8 cellular contexts compared by ENCODE assay signal in the genomic region with DNA sequence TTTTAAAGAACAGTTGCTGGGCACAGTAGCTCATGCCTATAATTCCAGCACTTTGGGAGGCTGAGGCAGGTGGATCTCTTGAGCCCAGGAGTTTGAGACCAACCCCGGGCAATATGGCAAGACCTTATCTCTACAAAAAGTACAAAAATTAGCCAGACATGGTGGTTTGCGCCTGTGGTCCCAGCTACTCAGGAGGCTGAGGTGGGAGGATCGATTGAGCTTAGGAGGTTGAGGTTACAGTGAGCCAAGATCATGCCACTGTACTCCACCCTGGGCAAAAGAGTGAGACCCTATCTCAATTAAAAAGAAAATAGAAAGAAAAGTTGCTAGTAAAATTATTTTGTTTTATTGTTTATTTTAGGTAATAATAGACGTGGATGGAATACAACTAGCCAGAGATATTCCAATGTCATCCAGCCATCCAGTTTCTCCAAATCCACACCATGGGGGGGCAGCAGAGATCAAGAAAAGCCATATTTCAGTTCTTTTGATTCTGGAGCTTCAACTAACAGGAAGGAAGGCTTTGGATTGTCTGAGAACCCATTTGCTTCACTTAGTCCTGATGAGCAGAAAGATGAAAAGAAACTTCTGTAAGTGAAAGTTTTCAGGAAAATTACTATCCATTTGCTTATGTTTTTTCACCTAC. TPM values are rescaled to one million over a fixed set of nuclear protein-coding genes. Genes with fewer than 3 reads are reported as not detected.
DNase-seq lines count a peak whose midpoint lies in the region; ATAC-seq and TF ChIP-seq lines count a peak whose summit lies in the region.

No MANE protein-coding gene starts in this region.

- POLR2A ChIA-PET in AG04449 (lab: Yijun Ruan, JAX) = no interaction called here

- H3K36me3 ChIP-seq in body of pancreas (replicated peaks in 1 of 2; ENCODE audit: insufficient read depth in 1 of 2, low read depth in 2 of 2) = peaks cover 0 to 5% of the 10 kb centered on the region in 2 donors

- peaks cover 7% of the 10 kb centered on the region for H3K36me3 Mint-ChIP-seq in stimulated activated memory B cell treated with anti-CD40 and anti-IgM and Interleukin-4, amounts not matched to agents 10 μg/mL and 1 μg/mL and 100 μg/mL, for 72 hours

- CTCF ChIA-PET in AG04449 (lab: Yijun Ruan, JAX) = interaction anchor here (0.6 to 5.6 kb wide), 30 partner anchors 8 to 624 kb away, joined by 3 to 54 read pairs (median 4); a partner anchor contains a TSS

- WGBS in body of pancreas, 2 donors = 76 to 79% methylated on average over 4 of the region's 4 CpGs

- peaks cover 23% of the 10 kb centered on the region for H3K4me1 Mint-ChIP-seq in stimulated activated memory B cell treated with anti-CD40 and anti-IgM and Interleukin-4, amounts not matched to agents 10 μg/mL and 1 μg/mL and 100 μg/mL, for 72 hours

- no peak overlapping the region for H3K4me3 ChIP-seq in AG04449 (ENCODE audit: low read depth, low read length)
- no peak overlapping the region for H3K4me3 ChIP-seq in body of pancreas

- no peaks in the 10 kb centered on the region for H3K9me3 ChIP-seq in body of pancreas

- no peak overlapping the region for H3K4me3 Mint-ChIP-seq in stimulated activated memory B cell treated with anti-CD40 and anti-IgM and Interleukin-4, amounts not matched to agents 10 μg/mL and 1 μg/mL and 100 μg/mL, for 72 hours

- intact Hi-C loops in body of pancreas (cut with DNase I) = no loop called here

- H3K4me1 ChIP-seq in body of pancreas = peaks cover 26% of the 10 kb centered on the region

- TF ChIP-seq CTCF in AG04449 (IDR thresholded peaks at IDR 0.05; ENCODE audit: insufficient read depth, low read length, missing control alignments) = peak; percentile 55
- TF ChIP-seq CTCF in body of pancreas (IDR thresholded peaks at IDR 0.05) = peak in 4 of 7 experiments; percentile 6 to 32 (median 23)

- no peak for ATAC-seq in body of pancreas
- no peak for ATAC-seq in stimulated activated memory B cell treated with anti-CD40 and anti-IgM and Interleukin-4, amounts not matched to agents 10 μg/mL and 1 μg/mL and 100 μg/mL, for 72 hours

- no peak for TF ChIP-seq POLR2A in body of pancreas (IDR thresholded peaks at IDR 0.05)

- no peaks in the 10 kb centered on the region for H3K27me3 Mint-ChIP-seq in stimulated activated memory B cell treated with anti-CD40 and anti-IgM and Interleukin-4, amounts not matched to agents 10 μg/mL and 1 μg/mL and 100 μg/mL, for 72 hours

- H3K27ac ChIP-seq in body of pancreas = no peak overlapping the region

- H3K9me3 Mint-ChIP-seq in stimulated activated memory B cell treated with anti-CD40 and anti-IgM and Interleukin-4, amounts not matched to agents 10 μg/mL and 1 μg/mL and 100 μg/mL, for 72 hours = no peaks in the 10 kb centered on the region

- no peaks in the 10 kb centered on the region for H3K27me3 ChIP-seq in body of pancreas

- no peak overlapping the region for H3K27ac Mint-ChIP-seq in stimulated activated memory B cell treated with anti-CD40 and anti-IgM and Interleukin-4, amounts not matched to agents 10 μg/mL and 1 μg/mL and 100 μg/mL, for 72 hours

- DNase-seq in AG04449 (ENCODE audit: low read depth, low spot score) (no peak), GM04503 (ENCODE audit: low read depth) (peak; percentile 24), NCI-H2196 (lab: John Stamatoyannopoulos, UW; ENCODE audit: unreplicated experiment) (peak; percentile 11), body of pancreas (peak in 2 of 4 donors; percentile 34), medulla oblongata (ENCODE audit: extremely low spot score) (peak; percentile 90), GM19240 (ENCODE audit: insufficient read length, low spot score) (no peak), islet precursor cell (no peak)

RNA-seq across cellular contexts. Expression of a gene that starts 3.0 kb away (rescaled TPM):
- 10 to 100 TPM in 1 of 2 donors, 1 to 10 TPM in 1; 9.6 to 31.9 TPM for total RNA-seq in body of pancreas

Comparison
In these comparisons a context has a peak if more than half of its experiments do, and no peak if none do; other contexts are left out.
1. DNase-seq: peak in GM04503 (single experiment), NCI-H2196 (single experiment) and medulla oblongata (single experiment); none in AG04449 (single experiment), GM19240 (single experiment) and islet precursor cell (single experiment).